In genomic region chr7:92178928-92179373, GRCh38 we compare ENCODE assay signal across 8 cellular contexts. TPM values are rescaled to one million over a fixed set of nuclear protein-coding genes. Genes with fewer than 3 reads are reported as not detected.
DNase-seq lines count a peak whose midpoint lies in the region; ATAC-seq, FAIRE-seq and TF ChIP-seq lines count a peak whose summit lies in the region.

TSS of gene LRRD1 (minus strand) at chr7:92179142. CDS start at chr7:92165202, 13,940 bp downstream.

- H2AK5ac ChIP-seq in neuronal stem cell (ENCODE audit: low read depth, low read length): no peak within 1 kb of the TSS

- no peak within 1 kb of the TSS for H2BK12ac ChIP-seq in neuronal stem cell (ENCODE audit: low read length)

- ATAC-seq in GM21360 (IDR thresholded peaks at IDR 0.05; ENCODE audit: unreplicated experiment) (peak; percentile 100), RWPE2 (ENCODE audit: low read depth) (peak; percentile 99), gastroesophageal sphincter (peak; percentile 96)

- H2BK15ac ChIP-seq in neuronal stem cell (ENCODE audit: low read length): no peak within 1 kb of the TSS

- no peak within 1 kb of the TSS for H3K27ac ChIP-seq in RWPE2 (ENCODE audit: poor library complexity, severe bottlenecking)
- peak within 1 kb of the TSS; percentile 18 to 86 (median 83) for H3K27ac ChIP-seq in gastroesophageal sphincter
- H3K27ac ChIP-seq in neuronal stem cell (replicated peaks; ENCODE audit: low read length): no peak within 1 kb of the TSS

- H3K23ac ChIP-seq in neuronal stem cell (ENCODE audit: low read depth, low read length, poor library complexity): no peak within 1 kb of the TSS

- H3K27me3 ChIP-seq in RWPE2 (ENCODE audit: insufficient read depth, poor library complexity, severe bottlenecking) (no peaks in the 10 kb centered on the region), gastroesophageal sphincter (no peaks in the 10 kb centered on the region), neuronal stem cell (ENCODE audit: control insufficient read depth in 3 of 3, insufficient read depth in 3 of 3, low read depth in 1 of 3, low read length in 3 of 3) (no peaks in the 10 kb centered on the region)

- H2BK120ac ChIP-seq in neuronal stem cell (ENCODE audit: low read depth, low read length): no peak within 1 kb of the TSS

- H3K14ac ChIP-seq in neuronal stem cell (ENCODE audit: low read length): no peak within 1 kb of the TSS

- no peak within 1 kb of the TSS for H4K8ac ChIP-seq in neuronal stem cell (ENCODE audit: low read depth, low read length)

- H3K36me3 ChIP-seq in RWPE2 (ENCODE audit: low read depth) (no peaks in the 10 kb centered on the region), gastroesophageal sphincter (no peaks in the 10 kb centered on the region), neuronal stem cell (replicated peaks in 1 of 2; ENCODE audit: control insufficient read depth in 2 of 2, insufficient read depth in 2 of 2, low read length in 2 of 2) (no peaks in the 10 kb centered on the region)

- no peak for TF ChIP-seq EP300 in gastroesophageal sphincter (IDR thresholded peaks at IDR 0.05)

- WGBS in gastroesophageal sphincter (ENCODE audit: low coverage in 1 of 2), 2 donors: 2% methylated on average over 12 of the region's 39 CpGs; no CpG with 5 or more reads in 1 of the 2 donors
- no CpG with 5 or more reads among the region's 39 CpGs for WGBS in neuronal stem cell (ENCODE audit: extremely low coverage in 2 of 2, insufficient read length in 2 of 2, insufficient replicate concordance in 1 of 2), 2 donors

- no peaks in the 10 kb centered on the region for H3K79me1 ChIP-seq in neuronal stem cell (ENCODE audit: low read depth, low read length)

- no peak within 1 kb of the TSS for H3K4ac ChIP-seq in neuronal stem cell (ENCODE audit: low read length)

- DNase-seq in COR-L47 (lab: John Stamatoyannopoulos, UW): peak; percentile 40
- DNase-seq in HTR-8/SVneo (ENCODE audit: insufficient read length, low spot score): peak; percentile 48
- DNase-seq in RWPE2 (ENCODE audit: low spot score): peak; percentile 77
- DNase-seq in activated naive CD4-positive, alpha-beta T cell treated with Interleukin-2 at 50 U/mL for 16 hours: peak; percentile 91
- peak; percentile 69 for DNase-seq in neuronal stem cell (ENCODE audit: low spot score)
- peak; percentile 51 for DNase-seq in stromal cell of bone marrow (ENCODE audit: low read depth)

- H3K4me2 ChIP-seq in neuronal stem cell (ENCODE audit: insufficient read depth, low read length, poor library complexity, severe bottlenecking): peak within 1 kb of the TSS; percentile 60

- no peak within 1 kb of the TSS for H4K91ac ChIP-seq in neuronal stem cell (ENCODE audit: low read depth, low read length, poor library complexity)

- H3K18ac ChIP-seq in neuronal stem cell (ENCODE audit: low read length): peak within 1 kb of the TSS; percentile 79

- H3K4me3 ChIP-seq in RWPE2 (ENCODE audit: severe bottlenecking) (peak within 1 kb of the TSS; percentile 28), gastroesophageal sphincter (peak within 1 kb of the TSS; percentile 59 to 66), neuronal stem cell (ENCODE audit: low read length in 2 of 2) (peak within 1 kb of the TSS; percentile 31 to 73)

- peak; percentile 97 for TF ChIP-seq CTCF in RWPE2 (IDR thresholded peaks at IDR 0.05; ENCODE audit: poor library complexity, severe bottlenecking)
- TF ChIP-seq CTCF in gastroesophageal sphincter (IDR thresholded peaks at IDR 0.05): peak; percentile 83 to 97 (median 94)

- H3K9ac ChIP-seq in neuronal stem cell (ENCODE audit: low read depth, low read length, poor library complexity): no peak within 1 kb of the TSS

- no peaks in the 10 kb centered on the region for H3K9me3 ChIP-seq in RWPE2 (ENCODE audit: severe bottlenecking)
- H3K9me3 ChIP-seq in gastroesophageal sphincter: no peaks in the 10 kb centered on the region
- H3K9me3 ChIP-seq in neuronal stem cell (replicated peaks in 1 of 2; ENCODE audit: control insufficient read depth in 2 of 2, insufficient read depth in 1 of 2, low read depth in 1 of 2, low read length in 2 of 2): peaks cover 0 to 2% of the 10 kb centered on the region in 2 donors

- FAIRE-seq in HTR-8/SVneo (lab: Jason Lieb, UNC): no peak

- no peaks in the 10 kb centered on the region for H3K4me1 ChIP-seq in RWPE2 (ENCODE audit: insufficient read depth, poor library complexity, severe bottlenecking)
- H3K4me1 ChIP-seq in gastroesophageal sphincter: peaks cover 0 to 11% (median 0%) of the 10 kb centered on the region in 3 donors
- no peaks in the 10 kb centered on the region for H3K4me1 ChIP-seq in neuronal stem cell (ENCODE audit: control insufficient read depth in 2 of 2, insufficient read depth in 1 of 2, low read depth in 1 of 2, low read length in 2 of 2)

- no peak within 1 kb of the TSS for H2BK5ac ChIP-seq in neuronal stem cell (ENCODE audit: low read length)

- H2AFZ ChIP-seq in neuronal stem cell (ENCODE audit: low read length): peak within 1 kb of the TSS; percentile 92

- peak in 1 of 2 donors; percentile 23 for TF ChIP-seq POLR2A in gastroesophageal sphincter (IDR thresholded peaks at IDR 0.05)

RNA-seq across cellular contexts. Expression of gene LRRD1, which starts in this region (rescaled TPM):
- under 1 TPM in 2 of 4 donors, not detected in 2; 0.13 to 0.23 TPM for total RNA-seq in gastroesophageal sphincter
- 0.04 TPM for polyA plus RNA-seq in neuronal stem cell (2013, experiment 1 of 2)
- 0.06 TPM for polyA plus RNA-seq in neuronal stem cell (2013, experiment 2 of 2)

Comparison
In these comparisons a context has a peak if more than half of its experiments do, and no peak if none do; other contexts are left out.
1. Peak in ATAC-seq, H3K4me3 ChIP-seq and H3K27ac ChIP-seq in gastroesophageal sphincter; RNA of the gene not detected or under 1 TPM.
2. DNase-seq: peak in every context shown above with its lines; median percentile 91 in activated naive CD4-positive, alpha-beta T cell treated with Interleukin-2 at 50 U/mL for 16 hours; 77 in RWPE2; 69 in neuronal stem cell; 51 in stromal cell of bone marrow; 48 in HTR-8/SVneo; 40 in COR-L47.